Comparison of ENCODE assay signal across 9 cellular contexts in the genomic region with DNA sequence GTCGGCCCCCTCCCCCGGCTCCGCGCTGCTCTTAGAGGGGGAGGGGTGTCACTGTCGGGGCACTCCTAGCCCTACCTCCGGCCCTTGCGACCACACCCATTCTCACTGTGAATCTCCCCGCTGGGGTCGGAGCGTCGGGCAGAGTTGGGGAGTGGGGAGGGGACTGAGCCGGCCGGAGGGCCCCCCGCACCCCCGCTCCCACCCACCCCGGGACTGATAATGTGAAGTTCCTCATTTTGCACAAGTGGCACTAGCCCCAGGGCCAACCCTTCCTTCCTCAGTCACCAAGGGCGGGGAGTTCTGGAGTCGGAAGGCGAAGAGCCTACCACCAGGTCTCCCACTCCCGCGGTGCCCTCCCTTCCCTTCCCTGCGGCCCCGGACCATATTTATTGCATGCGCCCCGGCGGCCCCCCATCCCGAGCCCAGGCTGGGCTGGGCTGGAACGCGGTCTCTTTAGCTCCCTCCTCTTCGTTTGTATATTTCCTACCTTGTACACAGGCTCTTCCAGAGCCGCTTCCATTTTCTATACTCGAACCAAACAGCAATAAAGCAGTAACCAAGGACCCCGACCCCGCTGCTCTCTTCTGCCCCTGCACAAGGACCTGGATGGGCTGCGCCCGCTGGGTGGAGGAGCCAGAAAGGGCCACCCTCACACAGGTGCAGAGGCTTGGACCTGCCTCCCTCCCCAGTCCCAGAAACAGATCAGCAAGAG. TPM values are rescaled to one million over a fixed set of nuclear protein-coding genes. Genes with fewer than 3 reads are reported as not detected.
DNase-seq lines count a peak whose midpoint lies in the region; ATAC-seq and TF ChIP-seq lines count a peak whose summit lies in the region.
"Had no signal": no experiment of that assay in that cellular context is flagged by ENCODE, and none has a peak within 500 bp of the region (broad histone marks: within the 10 kb centered on the region; RNA-seq: fewer than 3 reads in every experiment).

No MANE protein-coding gene starts in this region.

- H3K4me1 ChIP-seq in DOHH2 (ENCODE audit: control insufficient read depth, low read length) (peaks cover 37% of the 10 kb centered on the region), esophagus muscularis mucosa (peaks cover 71 to 100% (median 96%) of the 10 kb centered on the region in 4 donors)

- H3K4me2 ChIP-seq in DOHH2 (ENCODE audit: low read length), result peak overlapping the region; percentile 49

- H3F3A ChIP-seq in DOHH2 (ENCODE audit: control insufficient read depth, insufficient read depth), result peaks cover 3% of the 10 kb centered on the region

- H3K9me3 ChIP-seq in DOHH2 (ENCODE audit: control insufficient read depth, insufficient read depth, low read length), result no peaks in the 10 kb centered on the region
- H3K9me3 ChIP-seq in esophagus muscularis mucosa, result no peaks in the 10 kb centered on the region

- DNase-seq in NOMO-1 (lab: John Stamatoyannopoulos, UW; ENCODE audit: unreplicated experiment in 2 of 2) (peak; percentile 70 to 73), esophagus muscularis mucosa (ENCODE audit: extremely low spot score) (no peak), posterior vena cava (ENCODE audit: low spot score) (peak; percentile 82), occipital lobe (lab: John Stamatoyannopoulos, UW) (no peak), NCI-H526 (lab: John Stamatoyannopoulos, UW) (no peak)
- no peak for DNase-seq in stimulated activated CD4-positive, alpha-beta T cell treated with anti-CD3 and anti-CD28 coated beads, Interleukin-4, amount 100 ng/mL, for 24 hours
- DNase-seq: NK-92 treated with Interleukin-12 subunit alpha and Interleukin-12 subunit beta, amount 100 ng/mL, for 24 hours had no signal

- no peaks in the 10 kb centered on the region for H3K9me2 ChIP-seq in DOHH2 (replicated peaks; ENCODE audit: control insufficient read depth, low read length)

- ATAC-seq in GM18511 (IDR thresholded peaks at IDR 0.05; ENCODE audit: unreplicated experiment), result no peak

- H4K20me1 ChIP-seq in DOHH2 (ENCODE audit: control insufficient read depth, insufficient read depth, low read depth, low read length), result peaks cover 3% of the 10 kb centered on the region

- 45% methylated on average over 31 of the region's 36 CpGs for WGBS in esophagus muscularis mucosa

- H3K36me3 ChIP-seq in DOHH2 (ENCODE audit: control insufficient read depth, low read length) (no peaks in the 10 kb centered on the region; the same call in 1 of the 2 replicates), esophagus muscularis mucosa (peaks cover 3 to 26% (median 22%) of the 10 kb centered on the region in 4 donors)

- H3K79me2 ChIP-seq in DOHH2 (ENCODE audit: control insufficient read depth, low read length), result no peaks in the 10 kb centered on the region

- no peak for TF ChIP-seq EP300 in esophagus muscularis mucosa (IDR thresholded peaks at IDR 0.05)

- peaks cover 50% of the 10 kb centered on the region for H3K27me3 ChIP-seq in DOHH2 (ENCODE audit: control insufficient read depth, low read length)
- H3K27me3 ChIP-seq in esophagus muscularis mucosa, result peaks cover 0 to 12% (median 0%) of the 10 kb centered on the region in 4 donors

- H3K27ac ChIP-seq in DOHH2 (ENCODE audit: low read depth, low read length) (no peak overlapping the region), esophagus muscularis mucosa (replicated peaks in 1 of 4) (peak overlapping the region; percentile 90 to 97 (median 92))

- H3K4me3 ChIP-seq in DOHH2 (ENCODE audit: low read length) (peak overlapping the region; percentile 48), esophagus muscularis mucosa (peak overlapping the region; percentile 66 to 84 (median 72))

- TF ChIP-seq POLR2A in esophagus muscularis mucosa (IDR thresholded peaks at IDR 0.05; ENCODE audit: low read depth), result no peak

- TF ChIP-seq CTCF in DOHH2 (IDR thresholded peaks at IDR 0.05; ENCODE audit: low read depth, low read length, poor library complexity, severe bottlenecking) (no peak), esophagus muscularis mucosa (IDR thresholded peaks at IDR 0.05) (no peak)

- intact Hi-C loops in esophagus muscularis mucosa (cut with DNase I), result loop anchor here (5.0 kb wide), 1 partner anchor 118 kb away; no protein-coding TSS in a partner anchor
- intact Hi-C loops in posterior vena cava (cut with DNase I), result loop anchor here in 1 of 2 donors (5.0 kb wide), 1 partner anchor 33 kb away; no protein-coding TSS in a partner anchor

RNA-seq across cellular contexts. Expression of gene HIC1, which starts 4.4 kb away (rescaled TPM):
- total RNA-seq in esophagus muscularis mucosa, result 10 to 100 TPM; 48.6 to 86.4 (median 54.9) TPM
- 10 to 100 TPM; 41.3 to 64.2 TPM for total RNA-seq in posterior vena cava
- total RNA-seq in occipital lobe, result 3.1 TPM

RNA-seq across cellular contexts. Expression of gene OVCA2, which starts 17.5 kb away (rescaled TPM):
- total RNA-seq in esophagus muscularis mucosa (10 to 100 TPM; 34.9 to 38.9 (median 38.0) TPM), posterior vena cava (10 to 100 TPM; 17.4 to 21.2 TPM), occipital lobe (15.8 TPM)

RNA-seq across cellular contexts. Expression of gene DPH1, which starts 29.3 kb away (rescaled TPM):
- total RNA-seq in esophagus muscularis mucosa (10 to 100 TPM; 27.4 to 41.8 (median 38.3) TPM), posterior vena cava (10 to 100 TPM; 26.5 to 27.9 TPM), occipital lobe (20.7 TPM)

RNA-seq across cellular contexts. Expression of gene RTN4RL1, which starts 34.1 kb away (rescaled TPM):
- total RNA-seq in esophagus muscularis mucosa, result under 1 TPM; 0.50 to 0.86 (median 0.67) TPM
- total RNA-seq in posterior vena cava, result 1 to 10 TPM; 1.3 to 4.3 TPM
- 25.0 TPM for total RNA-seq in occipital lobe

Comparison
In these comparisons a context has a peak if more than half of its experiments do, and no peak if none do; other contexts are left out.
1. DNase-seq: peak in NOMO-1 (2 of 2) and posterior vena cava (single experiment); none in esophagus muscularis mucosa (single experiment), occipital lobe (single experiment), stimulated activated CD4-positive, alpha-beta T cell treated with anti-CD3 and anti-CD28 coated beads, Interleukin-4, amount 100 ng/mL, for 24 hours (single experiment) and NCI-H526 (0 of 2).
2. RNA of gene HIC1, which starts 4.4 kb away (total RNA-seq): 41.3 to 64.2 TPM in posterior vena cava and 48.6 to 86.4 TPM in esophagus muscularis mucosa; 3.1 TPM in occipital lobe (single experiment); every median in the first group is over 10 times any median in the second.